In genomic region chr19:44642375-44642774, GRCh38 we compare ENCODE assay signal across 1 cellular context.
TF ChIP-seq lines count a peak whose summit lies in the region.

No MANE protein-coding gene starts in this region.

TF ChIP-seq in K562, 482 proteins besides CTCF, POLR2A, EP300 and RAD21 (continued from another document):
- TF ChIP-seq AFF1 (IDR thresholded peaks at IDR 0.05; ENCODE audit: low read depth in 1 of 2, partially characterized antibody in 2 of 2) (no peak), IRF9 (tag; IDR thresholded peaks at IDR 0.05) (no peak), ZNF76 (CRISPR knock-in tag; IDR thresholded peaks at IDR 0.05; ENCODE audit: borderline replicate concordance) (no peak), GATA2 (CRISPR knock-in tag; IDR thresholded peaks at IDR 0.05) (no peak), POLR3A (IDR thresholded peaks at IDR 0.05; ENCODE audit: borderline replicate concordance, extremely low read depth, insufficient read depth, insufficient read length) (no peak), KDM1A (IDR thresholded peaks at IDR 0.05) (peak; percentile 57 to 63), NR2C1 (IDR thresholded peaks at IDR 0.05) (no peak), NR2C1 (tag; IDR thresholded peaks at IDR 0.05) (no peak), STAT5B (CRISPR knock-in tag; IDR thresholded peaks at IDR 0.05) (no peak), SAP30 (IDR thresholded peaks at IDR 0.05; ENCODE audit: borderline replicate concordance, insufficient read depth, low read depth, low read length, poor library complexity, severe bottlenecking) (no peak), CBFA2T2 (conservative IDR thresholded peaks at IDR 0.05) (peak; percentile 54; the same call in 1 of the 2 replicates), NR0B1 (IDR thresholded peaks at IDR 0.05; ENCODE audit: partially characterized antibody) (no peak), HDAC2 (IDR thresholded peaks at IDR 0.05) (0 out of 2 replicates have a peak, but pooled peaks have one; percentile 66), CGGBP1 (CRISPR knock-in tag; IDR thresholded peaks at IDR 0.05) (no peak), OTX1 (CRISPR knock-in tag; IDR thresholded peaks at IDR 0.05) (peak; percentile 91), IFI16 (CRISPR knock-in tag; IDR thresholded peaks at IDR 0.05) (no peak)
TF ChIP-seq in K562: peak in this region for 32.
